Comparison of ENCODE assay signal across 6 cellular contexts in genomic region chr22:50269573-50270301, GRCh38. TPM values are rescaled to one million over a fixed set of nuclear protein-coding genes. Genes with fewer than 3 reads are reported as not detected.
DNase-seq lines count a peak whose midpoint lies in the region; ATAC-seq and TF ChIP-seq lines count a peak whose summit lies in the region.

No MANE protein-coding gene starts in this region.

- CTCF ChIA-PET in BJ (lab: Yijun Ruan, JAX) = interaction anchor here (1.4 to 3.4 kb wide), 3 partner anchors 29 to 72 kb away, joined by 4 to 13 read pairs (median 6); partner anchors contain the start of gene DENND6B

- H3K4me1 Mint-ChIP-seq in activated naive CD8-positive, alpha-beta T cell treated with anti-CD3 and anti-CD28 coated beads for 36 hours = peaks cover 9% of the 10 kb centered on the region

- H3K36me3 Mint-ChIP-seq in activated naive CD8-positive, alpha-beta T cell treated with anti-CD3 and anti-CD28 coated beads for 36 hours = peaks cover 2% of the 10 kb centered on the region

- peaks cover 6% of the 10 kb centered on the region for H3K9me3 ChIP-seq in mesodermal cell (ENCODE audit: control insufficient read depth, low read length)

- peak overlapping the region; percentile 67 for H3K4me3 Mint-ChIP-seq in activated naive CD8-positive, alpha-beta T cell treated with anti-CD3 and anti-CD28 coated beads for 36 hours

- ATAC-seq in HG02571 (IDR thresholded peaks at IDR 0.05; ENCODE audit: unreplicated experiment) (no peak), GM19397 (IDR thresholded peaks at IDR 0.05; ENCODE audit: unreplicated experiment) (no peak)

- in situ Hi-C loops in KBM-7 (cut with MboI; ENCODE audit: low pct_unique_long_range_greater_than_20kb, low sequenced_read_pairs) = loop anchor here (10.0 kb wide), 1 partner anchor 55 kb away; the partner anchor contains the start of gene DENND6B

- H3K36me3 ChIP-seq in BJ (ENCODE audit: control insufficient read depth, insufficient read depth, low read length) (peaks cover 5% of the 10 kb centered on the region), mesodermal cell (ENCODE audit: control insufficient read depth, insufficient read depth, low read length) (peaks cover 5% of the 10 kb centered on the region)

- WGBS in mesodermal cell (ENCODE audit: insufficient coverage in 2 of 2), 2 experiments = 9 to 18% methylated on average over 17 to 31 of the region's 56 CpGs

- H3K27me3 Mint-ChIP-seq in activated naive CD8-positive, alpha-beta T cell treated with anti-CD3 and anti-CD28 coated beads for 36 hours = peaks cover 25% of the 10 kb centered on the region

- DNase-seq in BJ (ENCODE audit: low read depth) (no peak), KBM-7 (peak; percentile 46)
- DNase-seq in activated naive CD8-positive, alpha-beta T cell treated with anti-CD3 and anti-CD28 coated beads for 36 hours = peak; percentile 58

- no peaks in the 10 kb centered on the region for H3K27me3 ChIP-seq in BJ (ENCODE audit: control insufficient read depth, insufficient read depth, low read length)

- H3K4me3 ChIP-seq in BJ (ENCODE audit: low read depth, low read length) (peak overlapping the region; percentile 51), mesodermal cell (ENCODE audit: extremely low read depth, insufficient read depth, low read length, poor library complexity, severe bottlenecking) (peak overlapping the region; percentile 31)

- no peaks in the 10 kb centered on the region for H3K9me3 Mint-ChIP-seq in activated naive CD8-positive, alpha-beta T cell treated with anti-CD3 and anti-CD28 coated beads for 36 hours

- no peak for TF ChIP-seq CTCF in BJ (IDR thresholded peaks at IDR 0.05; ENCODE audit: insufficient read depth, low read depth, low read length)

- peaks cover 18% of the 10 kb centered on the region for H3K4me1 ChIP-seq in mesodermal cell (ENCODE audit: control insufficient read depth, insufficient read depth, low read length, poor library complexity, severe bottlenecking)

- no peak overlapping the region for H3K27ac Mint-ChIP-seq in activated naive CD8-positive, alpha-beta T cell treated with anti-CD3 and anti-CD28 coated beads for 36 hours

- H3K27ac ChIP-seq in mesodermal cell (ENCODE audit: low read depth, low read length, severe bottlenecking) = no peak overlapping the region

- POLR2A ChIA-PET in BJ (lab: Charles Lee) = interaction anchor here (1.1 kb wide), 1 partner anchor 39 kb away, joined by 5 read pairs; no protein-coding TSS in a partner anchor

RNA-seq across cellular contexts. Expression of gene MAPK11, which starts 0.4 kb away (rescaled TPM):
- polyA plus RNA-seq in BJ (2011; rRNA removed) = 11.2 and 19.6 TPM in 2 replicates
- 13.7 and 18.9 TPM in 2 replicates for polyA minus RNA-seq in BJ (2011; rRNA and poly(A)+ RNA removed)
- total RNA-seq in activated naive CD8-positive, alpha-beta T cell treated with anti-CD3 and anti-CD28 coated beads for 36 hours = 1 to 10 TPM; 3.2 to 3.3 TPM
- polyA plus RNA-seq in mesodermal cell (2013, experiment 1 of 2) = 13.3 TPM
- 7.2 TPM for polyA plus RNA-seq in mesodermal cell (2013, experiment 2 of 2)

RNA-seq across cellular contexts. Expression of gene MAPK12, which starts 8.3 kb away (rescaled TPM):
- 36.6 and 51.4 TPM in 2 replicates for polyA plus RNA-seq in BJ (2011; rRNA removed)
- polyA minus RNA-seq in BJ (2011; rRNA and poly(A)+ RNA removed) = 33.0 and 51.2 TPM in 2 replicates
- total RNA-seq in activated naive CD8-positive, alpha-beta T cell treated with anti-CD3 and anti-CD28 coated beads for 36 hours = 1 to 10 TPM; 3.5 to 3.6 TPM
- 26.1 TPM for polyA plus RNA-seq in mesodermal cell (2013, experiment 1 of 2)
- polyA plus RNA-seq in mesodermal cell (2013, experiment 2 of 2) = 25.9 TPM

RNA-seq across cellular contexts. Expression of gene HDAC10, which starts 18.7 kb away (rescaled TPM):
- polyA plus RNA-seq in BJ (2011; rRNA removed) = 8.8 and 18.2 TPM in 2 replicates
- polyA minus RNA-seq in BJ (2011; rRNA and poly(A)+ RNA removed) = 9.6 and 9.9 TPM in 2 replicates
- total RNA-seq in activated naive CD8-positive, alpha-beta T cell treated with anti-CD3 and anti-CD28 coated beads for 36 hours = 10 to 100 TPM; 37.3 to 42.3 TPM
- 28.0 TPM for polyA plus RNA-seq in mesodermal cell (2013, experiment 1 of 2)
- polyA plus RNA-seq in mesodermal cell (2013, experiment 2 of 2) = 22.6 TPM

RNA-seq across cellular contexts. Expression of gene TUBGCP6, which starts 24.9 kb away (rescaled TPM):
- 9.4 and 17.5 TPM in 2 replicates for polyA plus RNA-seq in BJ (2011; rRNA removed)
- 9.0 and 11.5 TPM in 2 replicates for polyA minus RNA-seq in BJ (2011; rRNA and poly(A)+ RNA removed)
- 10 to 100 TPM; 38.7 to 41.7 TPM for total RNA-seq in activated naive CD8-positive, alpha-beta T cell treated with anti-CD3 and anti-CD28 coated beads for 36 hours
- polyA plus RNA-seq in mesodermal cell (2013, experiment 1 of 2) = 27.6 TPM
- 24.6 TPM for polyA plus RNA-seq in mesodermal cell (2013, experiment 2 of 2)

RNA-seq across cellular contexts. Expression of gene PLXNB2, which starts 37.7 kb away (rescaled TPM):
- polyA plus RNA-seq in BJ (2011; rRNA removed) = 83.7 and 143 TPM in 2 replicates
- 151 and 183 TPM in 2 replicates for polyA minus RNA-seq in BJ (2011; rRNA and poly(A)+ RNA removed)
- total RNA-seq in activated naive CD8-positive, alpha-beta T cell treated with anti-CD3 and anti-CD28 coated beads for 36 hours = 10 to 100 TPM; 16.1 to 16.8 TPM
- polyA plus RNA-seq in mesodermal cell (2013, experiment 1 of 2) = 108 TPM
- 92.5 TPM for polyA plus RNA-seq in mesodermal cell (2013, experiment 2 of 2)
